Comparison of ENCODE assay signal across 8 cellular contexts in the genomic region with DNA sequence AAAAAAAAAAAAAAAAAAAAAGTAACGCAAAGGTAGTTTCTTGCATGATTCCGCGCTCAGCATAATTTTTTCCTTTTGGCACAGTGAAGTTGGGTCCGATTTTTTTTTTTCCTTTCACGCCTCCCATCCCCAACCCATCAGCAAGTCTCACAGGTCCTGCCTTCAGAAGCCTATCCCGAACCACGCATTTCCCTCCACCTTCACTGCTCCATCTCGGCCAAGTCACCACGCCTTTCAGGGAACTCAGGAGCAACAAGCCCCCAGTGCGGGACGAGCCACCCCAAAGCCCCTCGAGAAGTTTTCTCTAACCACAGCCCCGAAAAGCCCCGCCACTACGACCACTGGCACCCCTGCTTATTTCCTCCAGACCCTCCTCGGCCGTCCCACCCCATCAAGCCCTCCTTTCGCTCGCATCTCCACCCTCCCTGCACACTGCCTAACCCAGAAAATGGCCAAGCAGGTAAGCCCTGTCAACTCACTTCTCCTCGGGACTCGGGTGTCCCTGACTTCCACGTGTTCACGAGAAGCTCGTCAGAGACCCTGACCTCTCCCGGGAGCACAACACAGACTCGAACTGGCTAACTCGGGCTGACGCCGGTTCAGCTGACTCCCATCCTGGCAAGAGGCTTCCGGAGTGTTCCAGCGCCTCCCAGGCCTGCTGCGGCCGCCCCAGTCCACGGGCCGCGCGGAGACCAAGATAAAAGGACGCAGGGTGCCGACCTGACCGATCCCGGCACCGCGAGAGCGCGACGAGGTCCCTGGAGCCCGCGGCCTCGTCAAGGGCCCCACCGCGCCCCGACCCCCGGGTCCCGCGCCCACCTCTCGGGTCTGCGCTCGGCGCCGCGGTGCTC. TPM values are rescaled to one million over a fixed set of nuclear protein-coding genes. Genes with fewer than 3 reads are reported as not detected.
DNase-seq lines count a peak whose midpoint lies in the region; ATAC-seq and TF ChIP-seq lines count a peak whose summit lies in the region.

No MANE protein-coding gene starts in this region.

- no peaks in the 10 kb centered on the region for H3K27me3 ChIP-seq in fibroblast of lung (ENCODE audit: control insufficient read depth, insufficient read depth, low read length)

- peak overlapping the region; percentile 97 for H3K4me3 ChIP-seq in AG10803 (ENCODE audit: low read length)
- peak overlapping the region; percentile 87 to 95 (median 94) for H3K4me3 ChIP-seq in fibroblast of lung (replicated peaks in 1 of 4; ENCODE audit: control extremely low read depth in 1 of 4, insufficient read depth in 1 of 4, low read depth in 3 of 4, low read length in 4 of 4)

- H3K4me1 Mint-ChIP-seq in activated CD8-positive, alpha-beta T cell treated with anti-CD3 and anti-CD28 coated beads for 36 hours (ENCODE audit: low read depth) = peaks cover 55% of the 10 kb centered on the region
- peaks cover 31 to 63% (median 47%) of the 10 kb centered on the region in 3 donors for H3K4me1 Mint-ChIP-seq in naive B cell

- peaks cover 6% of the 10 kb centered on the region for H3K36me3 ChIP-seq in fibroblast of lung (ENCODE audit: control insufficient read depth, insufficient read depth, low read length)

- no peaks in the 10 kb centered on the region for H3K9me3 ChIP-seq in fibroblast of lung (ENCODE audit: control insufficient read depth, insufficient read depth, low read depth, low read length)

- peaks cover 53% of the 10 kb centered on the region for H3K79me2 ChIP-seq in fibroblast of lung (ENCODE audit: control insufficient read depth, insufficient read depth, low read length)

- intact Hi-C loops in activated CD8-positive, alpha-beta T cell treated with anti-CD3 and anti-CD28 coated beads for 36 hours (cut with micrococcal nuclease) = no loop called here

- H3K27ac Mint-ChIP-seq in activated CD8-positive, alpha-beta T cell treated with anti-CD3 and anti-CD28 coated beads for 36 hours = peak overlapping the region; percentile 91
- peak overlapping the region; percentile 89 to 97 (median 96) for H3K27ac Mint-ChIP-seq in naive B cell

- H3K4me3 Mint-ChIP-seq in activated CD8-positive, alpha-beta T cell treated with anti-CD3 and anti-CD28 coated beads for 36 hours = peak overlapping the region; percentile 85
- H3K4me3 Mint-ChIP-seq in naive B cell = peak overlapping the region; percentile 84 to 95 (median 91)

- ATAC-seq in GM19035 (IDR thresholded peaks at IDR 0.05; ENCODE audit: unreplicated experiment) (peak; percentile 2), HG03521 (IDR thresholded peaks at IDR 0.05; ENCODE audit: unreplicated experiment) (peak; percentile 2), naive B cell (ENCODE audit: low read depth in 2 of 2) (no peak)
- no peak for ATAC-seq in activated CD8-positive, alpha-beta T cell treated with anti-CD3 and anti-CD28 coated beads for 36 hours

- no peaks in the 10 kb centered on the region for H3K27me3 Mint-ChIP-seq in activated CD8-positive, alpha-beta T cell treated with anti-CD3 and anti-CD28 coated beads for 36 hours
- no peaks in the 10 kb centered on the region for H3K27me3 Mint-ChIP-seq in naive B cell

- no peaks in the 10 kb centered on the region for H3K9me3 Mint-ChIP-seq in activated CD8-positive, alpha-beta T cell treated with anti-CD3 and anti-CD28 coated beads for 36 hours
- H3K9me3 Mint-ChIP-seq in naive B cell = no peaks in the 10 kb centered on the region

- H3K9ac ChIP-seq in fibroblast of lung (ENCODE audit: insufficient read depth, low read length) = peak overlapping the region; percentile 99

- H4K20me1 ChIP-seq in fibroblast of lung (ENCODE audit: control insufficient read depth, extremely low read depth, insufficient read depth, low read length) = no peaks in the 10 kb centered on the region

- CTCF ChIA-PET in activated CD8-positive, alpha-beta T cell treated with anti-CD3 and anti-CD28 coated beads for 36 hours (lab: Charles Lee) = interaction anchor here (1.5 to 12.5 kb wide), 3 partner anchors 12 to 19 kb away, joined by 8 to 177 read pairs (median 12); no protein-coding TSS in a partner anchor

- TF ChIP-seq CTCF in AG10803 (conservative IDR thresholded peaks at IDR 0.05; ENCODE audit: low read length) = no peak
- no peak for TF ChIP-seq CTCF in activated CD8-positive, alpha-beta T cell treated with anti-CD3 and anti-CD28 coated beads for 36 hours (IDR thresholded peaks at IDR 0.05)
- TF ChIP-seq CTCF in fibroblast of lung (conservative IDR thresholded peaks at IDR 0.05 in 1 of 2, IDR thresholded peaks at IDR 0.05 in 1 of 2; ENCODE audit: low read depth in 1 of 2, low read length in 2 of 2) = no peak

- H3K27ac ChIP-seq in fibroblast of lung (ENCODE audit: insufficient read depth, low read length) = peak overlapping the region; percentile 95

- H2AFZ ChIP-seq in fibroblast of lung (ENCODE audit: low read length) = peak overlapping the region; percentile 61

- peak overlapping the region; percentile 97 for H3K4me2 ChIP-seq in fibroblast of lung (ENCODE audit: extremely low read depth, insufficient read depth, low read length)

- H3K36me3 Mint-ChIP-seq in activated CD8-positive, alpha-beta T cell treated with anti-CD3 and anti-CD28 coated beads for 36 hours (ENCODE audit: low read depth) = peaks cover 68% of the 10 kb centered on the region
- H3K36me3 Mint-ChIP-seq in naive B cell = peaks cover 0 to 5% of the 10 kb centered on the region in 2 donors

- POLR2A ChIA-PET in activated CD8-positive, alpha-beta T cell treated with anti-CD3 and anti-CD28 coated beads for 36 hours (lab: Charles Lee) = interaction anchor here (0.9 to 9.5 kb wide), 7 partner anchors 8 to 152 kb away, joined by 3 to 190 read pairs (median 10); partner anchors contain the start of genes TACC3 and TMEM129

- DNase-seq in AG10803 (ENCODE audit: low read depth) (peak; percentile 59), fibroblast of lung (ENCODE audit: low read depth in 2 of 2) (peak; percentile 55 to 59), naive B cell (peak; percentile 19), ureter (ENCODE audit: low spot score) (peak; percentile 65), DMS153 (lab: John Stamatoyannopoulos, UW) (no peak)
- peak; percentile 44 for DNase-seq in activated CD8-positive, alpha-beta T cell treated with anti-CD3 and anti-CD28 coated beads for 36 hours

- peaks cover 2% of the 10 kb centered on the region for H3K4me1 ChIP-seq in fibroblast of lung (ENCODE audit: control insufficient read depth, extremely low read depth, insufficient read depth, low read length)

RNA-seq across cellular contexts. Expression of gene SLBP, which starts 0.8 kb away (rescaled TPM):
- 100 to 1,000 TPM; 115 to 117 TPM for total RNA-seq in activated CD8-positive, alpha-beta T cell treated with anti-CD3 and anti-CD28 coated beads for 36 hours
- 49.7 and 50.8 TPM in 2 replicates for total RNA-seq in fibroblast of lung
- polyA plus RNA-seq in fibroblast of lung = 108 and 152 TPM in 2 replicates
- polyA plus RNA-seq in fibroblast of lung (2012) = 54.4 and 67.6 TPM in 2 replicates
- polyA minus RNA-seq in fibroblast of lung (ENCODE audit: low replicate concordance) = 9.7 and 10.9 TPM in 2 replicates
- polyA plus RNA-seq in naive B cell (ENCODE audit: low read depth in 6 of 6) = 10 to 100 TPM; 32.7 to 50.5 (median 43.4) TPM
- total RNA-seq in ureter = 29.4 TPM

RNA-seq across cellular contexts. Expression of gene TMEM129, which starts 9.8 kb away (rescaled TPM):
- 10 to 100 TPM; 17.8 to 18.2 TPM for total RNA-seq in activated CD8-positive, alpha-beta T cell treated with anti-CD3 and anti-CD28 coated beads for 36 hours
- total RNA-seq in fibroblast of lung = 24.7 and 39.6 TPM in 2 replicates
- polyA plus RNA-seq in fibroblast of lung = 11.0 and 15.0 TPM in 2 replicates
- polyA plus RNA-seq in fibroblast of lung (2012) = 21.2 and 24.0 TPM in 2 replicates
- polyA minus RNA-seq in fibroblast of lung (ENCODE audit: low replicate concordance) = 18.0 and 35.4 TPM in 2 replicates
- 10 to 100 TPM; 29.6 to 43.7 (median 34.7) TPM for polyA plus RNA-seq in naive B cell (ENCODE audit: low read depth in 6 of 6)
- total RNA-seq in ureter = 38.4 TPM

RNA-seq across cellular contexts. Expression of gene TACC3, which starts 10.0 kb away (rescaled TPM):
- 100 to 1,000 TPM; 190 to 200 TPM for total RNA-seq in activated CD8-positive, alpha-beta T cell treated with anti-CD3 and anti-CD28 coated beads for 36 hours
- 1.8 and 7.3 TPM in 2 replicates for total RNA-seq in fibroblast of lung
- polyA plus RNA-seq in fibroblast of lung = 10.2 and 43.2 TPM in 2 replicates
- 12.9 and 56.4 TPM in 2 replicates for polyA plus RNA-seq in fibroblast of lung (2012)
- 11.7 and 69.8 TPM in 2 replicates for polyA minus RNA-seq in fibroblast of lung (ENCODE audit: low replicate concordance)
- polyA plus RNA-seq in naive B cell (ENCODE audit: low read depth in 6 of 6) = 10 to 100 TPM; 15.0 to 21.0 (median 17.2) TPM
- 8.3 TPM for total RNA-seq in ureter

RNA-seq across cellular contexts. Expression of gene FAM53A, which starts 27.2 kb away (rescaled TPM):
- 1 to 10 TPM; 1.2 to 1.8 TPM for total RNA-seq in activated CD8-positive, alpha-beta T cell treated with anti-CD3 and anti-CD28 coated beads for 36 hours
- total RNA-seq in fibroblast of lung (0.77 and 0.99 TPM in 2 replicates), ureter (2.5 TPM)
- polyA plus RNA-seq in fibroblast of lung (0.65 and 0.86 TPM in 2 replicates), naive B cell (ENCODE audit: low read depth in 6 of 6) (1 to 10 TPM; 1.5 to 2.9 (median 2.4) TPM)
- 1.6 and 1.7 TPM in 2 replicates for polyA plus RNA-seq in fibroblast of lung (2012)
- 0.24 TPM in 1 of 2 replicates, not detected in the other for polyA minus RNA-seq in fibroblast of lung (ENCODE audit: low replicate concordance)

Comparison
In these comparisons a context has a peak if more than half of its experiments do, and no peak if none do; other contexts are left out.
1. ATAC-seq: peak in GM19035 (single experiment) and HG03521 (single experiment); none in activated CD8-positive, alpha-beta T cell treated with anti-CD3 and anti-CD28 coated beads for 36 hours (single experiment) and naive B cell (0 of 2).
2. RNA of gene TACC3, which starts 10.0 kb away (total RNA-seq): 190 to 200 TPM in activated CD8-positive, alpha-beta T cell treated with anti-CD3 and anti-CD28 coated beads for 36 hours; 8.3 TPM in ureter (single experiment) and 1.8 to 7.3 TPM in fibroblast of lung; every median in the first group is over 10 times any median in the second.